Comparison of ENCODE assay signal across 12 cellular contexts in genomic region chr4:176538217-176538925, GRCh38.
DNase-seq lines count a peak whose midpoint lies in the region; ATAC-seq and FAIRE-seq lines count a peak whose summit lies in the region.
"Had no signal": no experiment of that assay in that cellular context is flagged by ENCODE, and none has a peak within 500 bp of the region (broad histone marks: within the 10 kb centered on the region; RNA-seq: fewer than 3 reads in every experiment).

No MANE protein-coding gene starts in this region.

- DNase-seq in ELR (ENCODE audit: low read depth) (peak; percentile 93), RCC 7860 (ENCODE audit: low spot score) (peak; percentile 84), epithelial cell of prostate (ENCODE audit: low read depth, low spot score) (peak; percentile 82), renal cortical epithelial cell (ENCODE audit: low read depth) (peak; percentile 76), NCI-H146 (lab: John Stamatoyannopoulos, UW) (no peak)
- DNase-seq: DMS53; natural killer cell; NCI-H1436; stimulated activated CD4-positive, alpha-beta T cell treated with anti-CD3 and anti-CD28 coated beads, Interleukin-12 subunit alpha, Interleukin-12 subunit beta, amount 100 ng/mL, for 4 hours; T-helper 2 cell had no signal

- peak overlapping the region; percentile 89 for H3K27ac ChIP-seq in epithelial cell of prostate

- peak; percentile 90 for FAIRE-seq in RCC 7860 (lab: Jason Lieb, UNC)

- ATAC-seq in GM19328 (IDR thresholded peaks at IDR 0.05; ENCODE audit: unreplicated experiment) (no peak), GM21576 (IDR thresholded peaks at IDR 0.05; ENCODE audit: unreplicated experiment) (no peak)
- ATAC-seq: natural killer cell had no signal
